In genomic region chr20:60510356-60510755, GRCh38 we compare ENCODE assay signal across 25 cellular contexts.
DNase-seq lines count a peak whose midpoint lies in the region; ATAC-seq, FAIRE-seq and TF ChIP-seq lines count a peak whose summit lies in the region.
"Had no signal": no experiment of that assay in that cellular context is flagged by ENCODE, and none has a peak within 500 bp of the region (broad histone marks: within the 10 kb centered on the region; RNA-seq: fewer than 3 reads in every experiment).

No MANE protein-coding gene starts in this region.

- TF ChIP-seq CTCF in astrocyte (IDR thresholded peaks at IDR 0.05; ENCODE audit: insufficient read depth, low read depth, low read length) (no peak), neural crest cell (conservative IDR thresholded peaks at IDR 0.05) (no peak), coronary artery (IDR thresholded peaks at IDR 0.05) (no peak)

- H3K79me2 ChIP-seq in astrocyte (ENCODE audit: insufficient read depth, low read length) = no peaks in the 10 kb centered on the region

- H4K20me1 ChIP-seq in astrocyte (ENCODE audit: insufficient read depth, low read length) = no peaks in the 10 kb centered on the region
- H4K20me1 ChIP-seq: BLaER1 treated with 17β-estradiol and CSF1 and Interleukin-3, amounts not matched to agents 10 nM and 100 nM had no signal

- H3K4me2 ChIP-seq in astrocyte (ENCODE audit: low read length) = no peak overlapping the region
- H3K4me2 ChIP-seq: BLaER1 treated with 17β-estradiol and CSF1 and Interleukin-3, amounts not matched to agents 10 nM and 100 nM had no signal

- no peak for ATAC-seq in GM18868 (IDR thresholded peaks at IDR 0.05; ENCODE audit: unreplicated experiment)
- ATAC-seq in GM19452 (IDR thresholded peaks at IDR 0.05; ENCODE audit: unreplicated experiment) = no peak
- ATAC-seq: CD8-positive, alpha-beta T cell; GM12878 had no signal

- H3K27me3 Mint-ChIP-seq in astrocyte (ENCODE audit: low read depth, unreplicated experiment) (peaks cover 5% of the 10 kb centered on the region), neural crest cell (ENCODE audit: low read depth) (no peaks in the 10 kb centered on the region)
- H3K27me3 Mint-ChIP-seq: B cell had no signal

- no peak overlapping the region for H3K4me3 ChIP-seq in astrocyte (ENCODE audit: insufficient read depth, low read depth, low read length)
- no peak overlapping the region for H3K4me3 ChIP-seq in coronary artery
- H3K4me3 ChIP-seq: BLaER1 treated with 17β-estradiol and CSF1 and Interleukin-3, amounts not matched to agents 10 nM and 100 nM; GM12878 had no signal

- DNase-seq in SW480 (ENCODE audit: low spot score) (peak; percentile 99), astrocyte (ENCODE audit: low read depth) (no peak), islet precursor cell (peak; percentile 56), neural crest cell (ENCODE audit: low read depth, low spot score) (no peak), coronary artery (ENCODE audit: low spot score) (no peak), Ammon's horn (ENCODE audit: low spot score) (no peak)
- DNase-seq: 8988T; ACHN; Caco-2; Calu3; CD4-positive, alpha-beta T cell; CD8-positive, alpha-beta T cell; DMS79 treated with DMSO at 0.1 percent for 48 hours had no signal

- H3K4me1 Mint-ChIP-seq in astrocyte (ENCODE audit: low read depth, unreplicated experiment) (peaks cover 19% of the 10 kb centered on the region), neural crest cell (peaks cover 50% of the 10 kb centered on the region)
- H3K4me1 Mint-ChIP-seq: B cell had no signal

- peak overlapping the region; percentile 49 for H3K27ac Mint-ChIP-seq in astrocyte (ENCODE audit: unreplicated experiment)
- peak overlapping the region; percentile 73 for H3K27ac Mint-ChIP-seq in neural crest cell (ENCODE audit: unreplicated experiment)
- H3K27ac Mint-ChIP-seq: B cell; CD4-positive, alpha-beta T cell; CD8-positive, alpha-beta T cell had no signal

- H3K9me3 Mint-ChIP-seq in astrocyte (ENCODE audit: unreplicated experiment) (no peaks in the 10 kb centered on the region), neural crest cell (no peaks in the 10 kb centered on the region)
- H3K9me3 Mint-ChIP-seq: CD4-positive, alpha-beta T cell; CD8-positive, alpha-beta T cell had no signal

- H3K36me3 ChIP-seq in astrocyte (ENCODE audit: insufficient read depth, low read length) = no peaks in the 10 kb centered on the region
- H3K36me3 ChIP-seq: BLaER1 treated with 17β-estradiol and CSF1 and Interleukin-3, amounts not matched to agents 10 nM and 100 nM had no signal

- no peak overlapping the region for H3K4me3 Mint-ChIP-seq in astrocyte (ENCODE audit: unreplicated experiment)
- no peak overlapping the region for H3K4me3 Mint-ChIP-seq in neural crest cell
- H3K4me3 Mint-ChIP-seq: B cell; CD4-positive, alpha-beta T cell; CD8-positive, alpha-beta T cell had no signal

- H3K36me3 Mint-ChIP-seq in astrocyte (ENCODE audit: low read depth, unreplicated experiment) = no peaks in the 10 kb centered on the region
- no peaks in the 10 kb centered on the region for H3K36me3 Mint-ChIP-seq in neural crest cell (ENCODE audit: low read depth)
- H3K36me3 Mint-ChIP-seq: CD8-positive, alpha-beta T cell had no signal

- FAIRE-seq in astrocyte (lab: Jason Lieb, UNC) = no peak
- FAIRE-seq: A204.1, D721Med, G401.6, GM12878, GM12892, GM18507, GM19239 had no signal

- H2AFZ ChIP-seq in astrocyte (ENCODE audit: low read depth, low read length) = no peak overlapping the region

- no peaks in the 10 kb centered on the region for H3K4me1 ChIP-seq in astrocyte (ENCODE audit: insufficient read depth, low read length)
- H3K4me1 ChIP-seq: BLaER1 treated with 17β-estradiol and CSF1 and Interleukin-3, amounts not matched to agents 10 nM and 100 nM had no signal

- no peaks in the 10 kb centered on the region for H3K27me3 ChIP-seq in astrocyte (ENCODE audit: insufficient read depth, low read length)
- H3K27me3 ChIP-seq: BLaER1 treated with 17β-estradiol and CSF1 and Interleukin-3, amounts not matched to agents 10 nM and 100 nM had no signal

- no peak overlapping the region for H3K27ac ChIP-seq in astrocyte (ENCODE audit: low read depth, low read length)
- no peak overlapping the region for H3K27ac ChIP-seq in coronary artery
- H3K27ac ChIP-seq: BLaER1 treated with 17β-estradiol and CSF1 and Interleukin-3, amounts not matched to agents 10 nM and 100 nM; C4-2B had no signal

- no peak overlapping the region for H3K9ac ChIP-seq in astrocyte (ENCODE audit: low read length)
- H3K9ac ChIP-seq: BLaER1 treated with 17β-estradiol and CSF1 and Interleukin-3, amounts not matched to agents 10 nM and 100 nM had no signal

- H3K9me3 ChIP-seq in astrocyte (ENCODE audit: insufficient read depth, low read depth, low read length) = no peaks in the 10 kb centered on the region
- H3K9me3 ChIP-seq: Caco-2 had no signal

Comparison
In these comparisons a context has a peak if more than half of its experiments do, and no peak if none do; other contexts are left out.
1. DNase-seq: peak in SW480 (single experiment) and islet precursor cell (single experiment); none in astrocyte (single experiment), neural crest cell (single experiment), coronary artery (single experiment) and Ammon's horn (single experiment).